Comparison of ENCODE assay signal across 8 cellular contexts in the genomic region with DNA sequence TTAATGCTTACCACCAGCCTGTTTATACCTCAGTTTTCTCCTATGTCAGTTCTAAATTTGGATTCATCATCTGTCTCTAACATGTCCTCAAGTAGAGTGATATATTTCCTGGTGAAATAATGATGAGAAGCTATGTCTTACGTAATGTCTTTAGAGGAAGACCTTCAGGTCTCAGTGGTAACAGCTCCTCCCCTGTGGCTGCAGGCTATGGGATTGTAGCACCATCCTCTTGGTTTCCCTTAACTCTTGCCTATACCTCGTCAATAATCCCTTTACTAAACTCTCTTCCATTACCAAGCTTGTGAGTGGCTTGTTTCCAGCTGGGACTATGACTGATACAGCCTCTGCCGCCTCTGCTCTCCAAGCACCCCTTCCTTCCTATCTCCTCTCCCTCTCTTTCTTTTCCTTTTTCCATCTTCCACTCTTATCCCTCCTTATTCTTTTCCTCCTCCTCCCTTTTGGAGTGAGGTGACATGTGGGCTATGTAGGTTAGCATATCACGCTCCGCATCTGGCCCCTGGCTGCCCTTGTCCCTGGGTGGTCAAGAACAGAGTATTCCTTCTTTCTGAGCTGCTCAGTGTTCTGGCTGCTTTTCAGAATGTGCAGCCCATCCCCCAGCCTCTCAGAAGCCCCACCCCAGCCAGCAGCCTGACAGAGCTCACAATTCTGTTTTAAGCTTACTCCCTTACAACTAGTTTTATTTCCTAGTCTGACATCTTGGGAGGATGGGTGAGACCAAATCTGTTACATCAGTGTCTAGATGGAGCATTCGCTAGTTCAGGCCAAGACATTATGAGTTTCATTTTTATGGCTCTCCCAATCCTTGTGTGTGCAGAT.
DNase-seq lines count a peak whose midpoint lies in the region; ATAC-seq and TF ChIP-seq lines count a peak whose summit lies in the region.

No MANE protein-coding gene starts in this region.

- H3K36me3 ChIP-seq in ascending aorta (no peaks in the 10 kb centered on the region), BE2C (no peaks in the 10 kb centered on the region)

- H3K9me3 ChIP-seq in ascending aorta: peaks cover 0 to 11% of the 10 kb centered on the region in 2 donors
- H3K9me3 ChIP-seq in BE2C: peaks cover 3% of the 10 kb centered on the region; the same call in 1 of the 2 replicates

- TF ChIP-seq CTCF in NB4 (IDR thresholded peaks at IDR 0.05; ENCODE audit: low read depth, low read length) (no peak), ascending aorta (IDR thresholded peaks at IDR 0.05) (no peak), BE2C (IDR thresholded peaks at IDR 0.05; ENCODE audit: low read depth, low read length) (no peak)

- intact Hi-C loops in ascending aorta (cut with DNase I) (loop anchor here (1.0 to 10.0 kb wide), 4 partner anchors 30 to 50 kb away; no protein-coding TSS in a partner anchor), left colon (cut with DNase I, micrococcal nuclease) (no loop called here)

- H3K27me3 ChIP-seq in ascending aorta (no peaks in the 10 kb centered on the region), BE2C (no peaks in the 10 kb centered on the region)

- peaks cover 13 to 54% of the 10 kb centered on the region in 2 donors for H3K4me1 ChIP-seq in ascending aorta
- H3K4me1 ChIP-seq in BE2C: peaks cover 12% of the 10 kb centered on the region

- ATAC-seq in left colon: peak; percentile 80
- ATAC-seq in GM21737 (IDR thresholded peaks at IDR 0.05; ENCODE audit: unreplicated experiment): no peak

- H3K4me3 ChIP-seq in NB4 (ENCODE audit: low read depth, low read length) (no peak overlapping the region), ascending aorta (peak overlapping the region; percentile 26 to 43), BE2C (ENCODE audit: low read depth, low read length) (no peak overlapping the region)

- H3K27ac ChIP-seq in ascending aorta: peak overlapping the region; percentile 87 to 92

- TF ChIP-seq POLR2A in NB4 (IDR thresholded peaks at IDR 0.05; ENCODE audit: extremely low read depth, insufficient read length): no peak

- peak; percentile 26 for DNase-seq in NB4 (ENCODE audit: low read depth)
- peak; percentile 29 to 80 for DNase-seq in ascending aorta (ENCODE audit: low spot score in 2 of 2)
- DNase-seq in left colon: peak; percentile 71 to 80
- DNase-seq in superior temporal gyrus (ENCODE audit: extremely low spot score): peak; percentile 33
- DNase-seq in NCI-H226: no peak
- no peak for DNase-seq in BE2C
- no peak for DNase-seq in GF-D8 (lab: John Stamatoyannopoulos, UW)

Comparison
In these comparisons a context has a peak if more than half of its experiments do, and no peak if none do; other contexts are left out.
1. DNase-seq: peak in NB4 (single experiment), ascending aorta (2 of 2), left colon (2 of 2) and superior temporal gyrus (single experiment); none in NCI-H226 (single experiment), BE2C (single experiment) and GF-D8 (single experiment).
2. H3K4me3 ChIP-seq: peak in ascending aorta (2 of 2); none in NB4 (single experiment) and BE2C (single experiment).